ENCODE assay signal across 19 cellular contexts in the genomic region with DNA sequence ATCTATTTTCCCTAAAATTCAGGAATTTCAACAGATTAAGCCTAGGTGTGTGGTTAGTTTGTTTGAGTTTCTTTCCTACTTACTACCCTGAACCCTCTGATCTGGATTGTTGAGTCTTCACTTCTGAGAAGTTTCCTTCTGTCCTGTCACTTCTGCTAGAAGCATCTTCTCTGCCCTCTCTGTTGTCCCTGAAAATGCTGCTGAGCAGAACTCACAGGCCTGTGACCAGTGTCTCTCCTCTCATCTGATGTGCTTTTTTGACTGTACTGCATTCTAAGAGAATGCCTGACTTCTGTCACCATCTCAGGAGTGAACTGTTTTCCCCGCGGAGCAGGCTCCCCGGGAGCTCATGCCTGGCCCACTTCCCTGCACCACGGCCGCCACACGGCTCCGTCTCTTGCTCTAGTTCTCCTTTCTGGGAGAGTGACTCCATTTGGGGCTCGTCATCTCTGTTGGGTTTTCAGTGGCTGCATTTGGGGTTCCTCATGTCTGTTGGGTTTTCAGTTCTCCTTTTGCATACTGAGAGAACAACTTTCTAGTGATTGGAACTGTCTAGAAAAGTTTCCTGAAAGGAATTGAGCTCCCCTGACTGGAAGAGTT.
DNase-seq lines count a peak whose midpoint lies in the region; ATAC-seq and TF ChIP-seq lines count a peak whose summit lies in the region.
"Had no signal": no experiment of that assay in that cellular context is flagged by ENCODE, and none has a peak within 500 bp of the region (broad histone marks: within the 10 kb centered on the region; RNA-seq: fewer than 3 reads in every experiment).

No MANE protein-coding gene starts in this region.

- no peak for TF ChIP-seq CTCF in endodermal cell (conservative IDR thresholded peaks at IDR 0.05)

- no peak overlapping the region for H3K27ac ChIP-seq in endodermal cell (ENCODE audit: low read depth, low read length)
- H3K27ac ChIP-seq: 22Rv1, colonic mucosa had no signal

- WGBS in endodermal cell (ENCODE audit: insufficient coverage in 1 of 2, insufficient read length in 1 of 2), 2 experiments: 94 to 95% methylated on average over 8 of the region's 8 CpGs

- no peak overlapping the region for H3K9ac ChIP-seq in endodermal cell (ENCODE audit: extremely low read depth, low read length, poor library complexity, severe bottlenecking)

- ATAC-seq in stimulated activated effector memory CD8-positive, alpha-beta T cell treated with anti-CD3 and anti-CD28 coated beads, Interleukin-12 subunit alpha, Interleukin-12 subunit beta, amount 100 ng/mL, for 72 hours: no peak
- ATAC-seq: CD8-positive, alpha-beta T cell had no signal

- H3K27ac Mint-ChIP-seq in T-helper 2 cell treated with Interferon-gamma antibody and Interleukin-4, amounts not matched to agents 5 μg/mL and 100 μg/mL, for 36 hours: peak overlapping the region; percentile 1
- H3K27ac Mint-ChIP-seq in endodermal cell: peak overlapping the region; percentile 15
- H3K27ac Mint-ChIP-seq in stimulated activated effector memory CD8-positive, alpha-beta T cell treated with anti-CD3 and anti-CD28 coated beads, Interleukin-12 subunit alpha, Interleukin-12 subunit beta, amount 100 ng/mL, for 72 hours: peak overlapping the region; percentile 18
- H3K27ac Mint-ChIP-seq: activated CD4-positive, alpha-beta T cell treated with anti-CD3 and anti-CD28 coated beads, Interleukin-2, amount 10 ng/mL, durations not matched to agents 7 days and 5 days; activated T-helper 1 cell treated with anti-CD3 and anti-CD28 coated beads, Interleukin-12 subunit alpha, Interleukin-12 subunit beta, Interleukin-2, Interleukin-4 antibody, amounts not matched to agents 30 ng/mL and 10 ng/mL and 1 ng/mL, durations not matched to agents 14 hours and 24 hours and 36 hours; type B pancreatic cell had no signal

- H3K36me3 ChIP-seq in endodermal cell (ENCODE audit: control insufficient read depth, insufficient read depth, low read length): no peaks in the 10 kb centered on the region
- H3K36me3 ChIP-seq: colonic mucosa had no signal

- H3K4me3 Mint-ChIP-seq in T-helper 2 cell treated with Interferon-gamma antibody and Interleukin-4, amounts not matched to agents 5 μg/mL and 100 μg/mL, for 36 hours: no peak overlapping the region
- no peak overlapping the region for H3K4me3 Mint-ChIP-seq in endodermal cell
- H3K4me3 Mint-ChIP-seq in stimulated activated effector memory CD8-positive, alpha-beta T cell treated with anti-CD3 and anti-CD28 coated beads, Interleukin-12 subunit alpha, Interleukin-12 subunit beta, amount 100 ng/mL, for 72 hours: no peak overlapping the region
- H3K4me3 Mint-ChIP-seq: activated CD4-positive, alpha-beta T cell treated with anti-CD3 and anti-CD28 coated beads, Interleukin-2, amount 10 ng/mL, durations not matched to agents 7 days and 5 days; activated T-helper 1 cell treated with anti-CD3 and anti-CD28 coated beads, Interleukin-12 subunit alpha, Interleukin-12 subunit beta, Interleukin-2, Interleukin-4 antibody, amounts not matched to agents 30 ng/mL and 10 ng/mL and 1 ng/mL, durations not matched to agents 14 hours and 24 hours and 36 hours; CD8-positive, alpha-beta T cell; type B pancreatic cell had no signal

- no peaks in the 10 kb centered on the region for H3K27me3 ChIP-seq in endodermal cell (ENCODE audit: control insufficient read depth, insufficient read depth, low read length, poor library complexity, severe bottlenecking)
- H3K27me3 ChIP-seq: colonic mucosa had no signal

- H3K9me3 Mint-ChIP-seq in T-helper 2 cell treated with Interferon-gamma antibody and Interleukin-4, amounts not matched to agents 5 μg/mL and 100 μg/mL, for 36 hours: no peaks in the 10 kb centered on the region
- H3K9me3 Mint-ChIP-seq in endodermal cell: no peaks in the 10 kb centered on the region
- no peaks in the 10 kb centered on the region for H3K9me3 Mint-ChIP-seq in stimulated activated effector memory CD8-positive, alpha-beta T cell treated with anti-CD3 and anti-CD28 coated beads, Interleukin-12 subunit alpha, Interleukin-12 subunit beta, amount 100 ng/mL, for 72 hours
- H3K9me3 Mint-ChIP-seq: activated CD4-positive, alpha-beta T cell treated with anti-CD3 and anti-CD28 coated beads, Interleukin-2, amount 10 ng/mL, durations not matched to agents 7 days and 5 days; activated T-helper 1 cell treated with anti-CD3 and anti-CD28 coated beads, Interleukin-12 subunit alpha, Interleukin-12 subunit beta, Interleukin-2, Interleukin-4 antibody, amounts not matched to agents 30 ng/mL and 10 ng/mL and 1 ng/mL, durations not matched to agents 14 hours and 24 hours and 36 hours; CD8-positive, alpha-beta T cell; type B pancreatic cell had no signal

- no peaks in the 10 kb centered on the region for H3K9me3 ChIP-seq in endodermal cell (ENCODE audit: control insufficient read depth, low read length)
- H3K9me3 ChIP-seq: colonic mucosa had no signal

- peaks cover 14% of the 10 kb centered on the region for H3K4me1 Mint-ChIP-seq in T-helper 2 cell treated with Interferon-gamma antibody and Interleukin-4, amounts not matched to agents 5 μg/mL and 100 μg/mL, for 36 hours (ENCODE audit: low read depth)
- peaks cover 12% of the 10 kb centered on the region for H3K4me1 Mint-ChIP-seq in endodermal cell
- H3K4me1 Mint-ChIP-seq in stimulated activated effector memory CD8-positive, alpha-beta T cell treated with anti-CD3 and anti-CD28 coated beads, Interleukin-12 subunit alpha, Interleukin-12 subunit beta, amount 100 ng/mL, for 72 hours: peaks cover 32% of the 10 kb centered on the region

- no peak for DNase-seq in T-helper 2 cell treated with Interferon-gamma antibody and Interleukin-4, amounts not matched to agents 5 μg/mL and 100 μg/mL, for 36 hours (ENCODE audit: low spot score)
- DNase-seq in T-helper 2 cell: no peak
- peak; percentile 5 for DNase-seq in NAMALWA (ENCODE audit: low spot score)
- DNase-seq in endodermal cell: no peak
- no peak for DNase-seq in stimulated activated effector memory CD8-positive, alpha-beta T cell treated with anti-CD3 and anti-CD28 coated beads, Interleukin-12 subunit alpha, Interleukin-12 subunit beta, amount 100 ng/mL, for 72 hours (ENCODE audit: low spot score in 2 of 2)
- no peak for DNase-seq in SHP77 (lab: John Stamatoyannopoulos, UW)
- DNase-seq in D341Med (ENCODE audit: low spot score): no peak
- DNase-seq in central memory CD4-positive, alpha-beta T cell: no peak
- DNase-seq: activated CD4-positive, alpha-beta T cell treated with anti-CD3 and anti-CD28 coated beads, Interleukin-2, amount 10 ng/mL, durations not matched to agents 7 days and 5 days; CD8-positive, alpha-beta T cell; colonic mucosa; GOT3; NCI-H146; NCI-H524; T-helper 9 cell had no signal

- peaks cover 52% of the 10 kb centered on the region for H3K36me3 Mint-ChIP-seq in T-helper 2 cell treated with Interferon-gamma antibody and Interleukin-4, amounts not matched to agents 5 μg/mL and 100 μg/mL, for 36 hours (ENCODE audit: low read depth)
- H3K36me3 Mint-ChIP-seq in endodermal cell (ENCODE audit: low read depth): peaks cover 3% of the 10 kb centered on the region
- H3K36me3 Mint-ChIP-seq in stimulated activated effector memory CD8-positive, alpha-beta T cell treated with anti-CD3 and anti-CD28 coated beads, Interleukin-12 subunit alpha, Interleukin-12 subunit beta, amount 100 ng/mL, for 72 hours: peaks cover 22% of the 10 kb centered on the region

- no peak overlapping the region for H3K4me3 ChIP-seq in endodermal cell (ENCODE audit: low read length)
- H3K4me3 ChIP-seq: colonic mucosa, K562 had no signal

- H3K27me3 Mint-ChIP-seq in T-helper 2 cell treated with Interferon-gamma antibody and Interleukin-4, amounts not matched to agents 5 μg/mL and 100 μg/mL, for 36 hours (ENCODE audit: low read depth): no peaks in the 10 kb centered on the region
- H3K27me3 Mint-ChIP-seq in endodermal cell (ENCODE audit: insufficient read depth): no peaks in the 10 kb centered on the region
- H3K27me3 Mint-ChIP-seq: activated CD4-positive, alpha-beta T cell treated with anti-CD3 and anti-CD28 coated beads, Interleukin-2, amount 10 ng/mL, durations not matched to agents 7 days and 5 days; type B pancreatic cell had no signal

- peaks cover 4% of the 10 kb centered on the region for H3K4me1 ChIP-seq in endodermal cell (ENCODE audit: control insufficient read depth, insufficient read depth, low read length)
- H3K4me1 ChIP-seq: colonic mucosa had no signal
